Comparison of ENCODE assay signal across 9 cellular contexts in genomic region chr3:48478631-48479555, GRCh38. TPM values are rescaled to one million over a fixed set of nuclear protein-coding genes. Genes with fewer than 3 reads are reported as not detected.
DNase-seq lines count a peak whose midpoint lies in the region; TF ChIP-seq lines count a peak whose summit lies in the region.
"Had no signal": no experiment of that assay in that cellular context is flagged by ENCODE, and none has a peak within 500 bp of the region (broad histone marks: within the 10 kb centered on the region; RNA-seq: fewer than 3 reads in every experiment).

No MANE protein-coding gene starts in this region.

- H3K27ac Mint-ChIP-seq in Caco-2 (ENCODE audit: unreplicated experiment) (peak overlapping the region; percentile 12), MCF 10A (ENCODE audit: low read depth, unreplicated experiment) (no peak overlapping the region)
- peak overlapping the region; percentile 92 for H3K27ac Mint-ChIP-seq in activated T-helper 1 cell treated with anti-CD3 and anti-CD28 coated beads, Interleukin-12 subunit alpha, Interleukin-12 subunit beta, Interleukin-2, Interleukin-4 antibody, amounts not matched to agents 30 ng/mL and 10 ng/mL and 1 ng/mL, durations not matched to agents 14 hours and 24 hours and 36 hours

- H3K9me2 ChIP-seq in Loucy (replicated peaks; ENCODE audit: low read depth, low read length) = no peaks in the 10 kb centered on the region

- BruUV-seq in Caco-2 (replicated peaks; lab: Mats Ljungman, UMichigan) (no TSS peak), MCF 10A (replicated peaks; lab: Mats Ljungman, UMichigan) (no TSS peak)

- H3K36me3 ChIP-seq in Caco-2 (ENCODE audit: control insufficient read depth, insufficient read depth, low read length) (no peaks in the 10 kb centered on the region), Loucy (ENCODE audit: insufficient read depth, low read length) (no peaks in the 10 kb centered on the region)

- no peak overlapping the region for H3K4me3 Mint-ChIP-seq in Caco-2 (ENCODE audit: unreplicated experiment)
- H3K4me3 Mint-ChIP-seq in activated T-helper 1 cell treated with anti-CD3 and anti-CD28 coated beads, Interleukin-12 subunit alpha, Interleukin-12 subunit beta, Interleukin-2, Interleukin-4 antibody, amounts not matched to agents 30 ng/mL and 10 ng/mL and 1 ng/mL, durations not matched to agents 14 hours and 24 hours and 36 hours = peak overlapping the region; percentile 78
- no peak overlapping the region for H3K4me3 Mint-ChIP-seq in MCF 10A (ENCODE audit: unreplicated experiment)

- no peaks in the 10 kb centered on the region for H3K9me3 ChIP-seq in Caco-2
- no peaks in the 10 kb centered on the region for H3K9me3 ChIP-seq in Loucy (ENCODE audit: insufficient read depth, low read depth, low read length)

- H3K4me1 ChIP-seq in Caco-2 (peaks cover 12% of the 10 kb centered on the region; the same call in 1 of the 2 replicates), Loucy (ENCODE audit: insufficient read depth, low read length, poor library complexity, severe bottlenecking) (peaks cover 18% of the 10 kb centered on the region)

- CTCF ChIA-PET in Caco-2 (lab: Charles Lee) = no interaction called here
- CTCF ChIA-PET in MCF 10A (lab: Yijun Ruan, JAX) = no interaction called here

- POLR2A ChIA-PET in Caco-2 (lab: Charles Lee) = no interaction called here
- POLR2A ChIA-PET in MCF 10A (lab: Yijun Ruan, JAX) = no interaction called here

- no peaks in the 10 kb centered on the region for H3K79me2 ChIP-seq in Loucy (ENCODE audit: insufficient read depth, low read length)

- peaks cover 13% of the 10 kb centered on the region for H3K4me1 Mint-ChIP-seq in Caco-2 (ENCODE audit: low read depth, unreplicated experiment)
- H3K4me1 Mint-ChIP-seq in activated T-helper 1 cell treated with anti-CD3 and anti-CD28 coated beads, Interleukin-12 subunit alpha, Interleukin-12 subunit beta, Interleukin-2, Interleukin-4 antibody, amounts not matched to agents 30 ng/mL and 10 ng/mL and 1 ng/mL, durations not matched to agents 14 hours and 24 hours and 36 hours (ENCODE audit: low read depth) = peaks cover 46% of the 10 kb centered on the region
- H3K4me1 Mint-ChIP-seq in MCF 10A (ENCODE audit: insufficient read depth, unreplicated experiment) = no peaks in the 10 kb centered on the region

- intact Hi-C loops in Caco-2 (cut with micrococcal nuclease; ENCODE audit: unreplicated experiment) (no loop called here), MCF 10A (cut with micrococcal nuclease) (no loop called here)
- intact Hi-C loops in activated T-helper 1 cell treated with anti-CD3 and anti-CD28 coated beads, Interleukin-12 subunit alpha, Interleukin-12 subunit beta, Interleukin-2, Interleukin-4 antibody, amounts not matched to agents 30 ng/mL and 10 ng/mL and 1 ng/mL, durations not matched to agents 14 hours and 24 hours and 36 hours (cut with micrococcal nuclease) = loop anchor here (1.0 to 10.0 kb wide), 3 partner anchors 25 to 694 kb away; partner anchors contain the start of genes SHISA5, SLC25A20 and SMARCC1

- H3F3A ChIP-seq in Loucy (ENCODE audit: low read depth) = no peaks in the 10 kb centered on the region

- H2AFZ ChIP-seq in Loucy (ENCODE audit: low read length) = no peak overlapping the region

- peak overlapping the region; percentile 43 for H3K9ac ChIP-seq in Loucy (ENCODE audit: low read depth, low read length, poor library complexity, severe bottlenecking)

- H3K36me3 Mint-ChIP-seq in Caco-2 (ENCODE audit: insufficient read depth, unreplicated experiment) (peaks cover 5% of the 10 kb centered on the region), MCF 10A (ENCODE audit: insufficient read depth, unreplicated experiment) (peaks cover 15% of the 10 kb centered on the region)
- peaks cover 14% of the 10 kb centered on the region for H3K36me3 Mint-ChIP-seq in activated T-helper 1 cell treated with anti-CD3 and anti-CD28 coated beads, Interleukin-12 subunit alpha, Interleukin-12 subunit beta, Interleukin-2, Interleukin-4 antibody, amounts not matched to agents 30 ng/mL and 10 ng/mL and 1 ng/mL, durations not matched to agents 14 hours and 24 hours and 36 hours (ENCODE audit: low read depth)

- DNase-seq in Caco-2 (no peak), myocyte (ENCODE audit: low read depth) (peak; percentile 30), cerebellar cortex (ENCODE audit: low spot score) (no peak), NCI-H1694 (lab: John Stamatoyannopoulos, UW) (no peak), NCI-H1092 (lab: John Stamatoyannopoulos, UW) (no peak), MCF 10A (ENCODE audit: unreplicated experiment) (no peak)
- DNase-seq in activated T-helper 1 cell treated with anti-CD3 and anti-CD28 coated beads, Interleukin-12 subunit alpha, Interleukin-12 subunit beta, Interleukin-2, Interleukin-4 antibody, amounts not matched to agents 30 ng/mL and 10 ng/mL and 1 ng/mL, durations not matched to agents 14 hours and 24 hours and 36 hours (ENCODE audit: low spot score) = peak; percentile 50
- DNase-seq: NCI-H187 treated with DMSO at 0.1 percent for 48 hours had no signal

- H3K4me3 ChIP-seq in Caco-2 (ENCODE audit: low read depth, low read length) (no peak overlapping the region), Loucy (ENCODE audit: low read length, poor library complexity, severe bottlenecking) (peak overlapping the region; percentile 60)

- H3K27me3 Mint-ChIP-seq in Caco-2 (ENCODE audit: insufficient read depth, unreplicated experiment) (no peaks in the 10 kb centered on the region), MCF 10A (ENCODE audit: insufficient read depth, unreplicated experiment) (no peaks in the 10 kb centered on the region)
- H3K27me3 Mint-ChIP-seq in activated T-helper 1 cell treated with anti-CD3 and anti-CD28 coated beads, Interleukin-12 subunit alpha, Interleukin-12 subunit beta, Interleukin-2, Interleukin-4 antibody, amounts not matched to agents 30 ng/mL and 10 ng/mL and 1 ng/mL, durations not matched to agents 14 hours and 24 hours and 36 hours (ENCODE audit: insufficient read depth) = no peaks in the 10 kb centered on the region

- peak overlapping the region; percentile 63 for H3K4me2 ChIP-seq in Loucy (ENCODE audit: low read depth, low read length, poor library complexity, severe bottlenecking)

- H3K27me3 ChIP-seq in Caco-2 (replicated peaks; ENCODE audit: control insufficient read depth, insufficient read depth, low read length) = no peaks in the 10 kb centered on the region
- no peaks in the 10 kb centered on the region for H3K27me3 ChIP-seq in Loucy (ENCODE audit: insufficient read depth, low read length, poor library complexity, severe bottlenecking)

- TF ChIP-seq CTCF in Caco-2 (IDR thresholded peaks at IDR 0.05; ENCODE audit: insufficient read depth in 1 of 2, low read depth in 1 of 2, low read length in 1 of 2, severe bottlenecking in 1 of 2, unreplicated experiment in 1 of 2) = no peak
- no peak for TF ChIP-seq CTCF in Loucy (conservative IDR thresholded peaks at IDR 0.05; ENCODE audit: low read length)
- no peak for TF ChIP-seq CTCF in MCF 10A (IDR thresholded peaks at IDR 0.05; ENCODE audit: unreplicated experiment)

- no peaks in the 10 kb centered on the region for H3K9me3 Mint-ChIP-seq in Caco-2 (ENCODE audit: unreplicated experiment)
- no peaks in the 10 kb centered on the region for H3K9me3 Mint-ChIP-seq in activated T-helper 1 cell treated with anti-CD3 and anti-CD28 coated beads, Interleukin-12 subunit alpha, Interleukin-12 subunit beta, Interleukin-2, Interleukin-4 antibody, amounts not matched to agents 30 ng/mL and 10 ng/mL and 1 ng/mL, durations not matched to agents 14 hours and 24 hours and 36 hours
- no peaks in the 10 kb centered on the region for H3K9me3 Mint-ChIP-seq in MCF 10A (ENCODE audit: unreplicated experiment)

- H4K20me1 ChIP-seq in Loucy (ENCODE audit: insufficient read depth, low read length, poor library complexity, severe bottlenecking) = no peaks in the 10 kb centered on the region

RNA-seq across cellular contexts. Expression of gene SHISA5, which starts 25.1 kb away (rescaled TPM):
- total RNA-seq in Caco-2 (2022) (213 and 226 TPM in 2 replicates), myocyte (87.2 and 101 TPM in 2 replicates), MCF 10A (2022) (131 and 170 TPM in 2 replicates)
- total RNA-seq in activated T-helper 1 cell treated with anti-CD3 and anti-CD28 coated beads, Interleukin-12 subunit alpha, Interleukin-12 subunit beta, Interleukin-2, Interleukin-4 antibody, amounts not matched to agents 30 ng/mL and 10 ng/mL and 1 ng/mL, durations not matched to agents 14 hours and 24 hours and 36 hours = 90.1 and 92.5 TPM in 2 replicates
- 141 TPM for polyA plus RNA-seq in myocyte (2012)

RNA-seq across cellular contexts. Expression of gene ATRIP, which starts 32.4 kb away (rescaled TPM):
- total RNA-seq in Caco-2 (2022) (14.4 and 15.9 TPM in 2 replicates), myocyte (7.8 and 10.4 TPM in 2 replicates), MCF 10A (2022) (8.6 and 9.1 TPM in 2 replicates)
- total RNA-seq in activated T-helper 1 cell treated with anti-CD3 and anti-CD28 coated beads, Interleukin-12 subunit alpha, Interleukin-12 subunit beta, Interleukin-2, Interleukin-4 antibody, amounts not matched to agents 30 ng/mL and 10 ng/mL and 1 ng/mL, durations not matched to agents 14 hours and 24 hours and 36 hours = 16.5 and 20.5 TPM in 2 replicates
- polyA plus RNA-seq in myocyte (2012) = 6.5 TPM

RNA-seq across cellular contexts. Expression of gene TMA7, which starts 38.8 kb away (rescaled TPM):
- total RNA-seq in Caco-2 (2022) (205 and 227 TPM in 2 replicates), myocyte (195 and 221 TPM in 2 replicates), MCF 10A (2022) (356 and 372 TPM in 2 replicates)
- 262 and 266 TPM in 2 replicates for total RNA-seq in activated T-helper 1 cell treated with anti-CD3 and anti-CD28 coated beads, Interleukin-12 subunit alpha, Interleukin-12 subunit beta, Interleukin-2, Interleukin-4 antibody, amounts not matched to agents 30 ng/mL and 10 ng/mL and 1 ng/mL, durations not matched to agents 14 hours and 24 hours and 36 hours
- 417 TPM for polyA plus RNA-seq in myocyte (2012)

RNA-seq across cellular contexts. Expression of gene CCDC51, which starts 39.0 kb away (rescaled TPM):
- 48.9 and 59.5 TPM in 2 replicates for total RNA-seq in Caco-2 (2022)
- 26.0 and 26.3 TPM in 2 replicates for total RNA-seq in activated T-helper 1 cell treated with anti-CD3 and anti-CD28 coated beads, Interleukin-12 subunit alpha, Interleukin-12 subunit beta, Interleukin-2, Interleukin-4 antibody, amounts not matched to agents 30 ng/mL and 10 ng/mL and 1 ng/mL, durations not matched to agents 14 hours and 24 hours and 36 hours
- 26.2 and 39.4 TPM in 2 replicates for total RNA-seq in myocyte
- 26.5 TPM for polyA plus RNA-seq in myocyte (2012)
- total RNA-seq in MCF 10A (2022) = 31.9 and 32.5 TPM in 2 replicates

RNA-seq across cellular contexts. Expression of gene PLXNB1, which starts 49.0 kb away (rescaled TPM):
- total RNA-seq in Caco-2 (2022) = 149 and 164 TPM in 2 replicates
- 5.7 and 7.0 TPM in 2 replicates for total RNA-seq in activated T-helper 1 cell treated with anti-CD3 and anti-CD28 coated beads, Interleukin-12 subunit alpha, Interleukin-12 subunit beta, Interleukin-2, Interleukin-4 antibody, amounts not matched to agents 30 ng/mL and 10 ng/mL and 1 ng/mL, durations not matched to agents 14 hours and 24 hours and 36 hours
- total RNA-seq in myocyte = 59.2 and 75.7 TPM in 2 replicates
- 52.3 TPM for polyA plus RNA-seq in myocyte (2012)
- total RNA-seq in MCF 10A (2022) = 90.0 and 101 TPM in 2 replicates

Comparison
In these comparisons a context has a peak if more than half of its experiments do, and no peak if none do; other contexts are left out.
1. DNase-seq: peak in activated T-helper 1 cell treated with anti-CD3 and anti-CD28 coated beads, Interleukin-12 subunit alpha, Interleukin-12 subunit beta, Interleukin-2, Interleukin-4 antibody, amounts not matched to agents 30 ng/mL and 10 ng/mL and 1 ng/mL, durations not matched to agents 14 hours and 24 hours and 36 hours (single experiment) and myocyte (single experiment); none in Caco-2 (0 of 2), cerebellar cortex (single experiment), NCI-H1694 (single experiment), NCI-H1092 (single experiment) and MCF 10A (single experiment).